Comparison of ENCODE assay signal across 8 cellular contexts in the genomic region with DNA sequence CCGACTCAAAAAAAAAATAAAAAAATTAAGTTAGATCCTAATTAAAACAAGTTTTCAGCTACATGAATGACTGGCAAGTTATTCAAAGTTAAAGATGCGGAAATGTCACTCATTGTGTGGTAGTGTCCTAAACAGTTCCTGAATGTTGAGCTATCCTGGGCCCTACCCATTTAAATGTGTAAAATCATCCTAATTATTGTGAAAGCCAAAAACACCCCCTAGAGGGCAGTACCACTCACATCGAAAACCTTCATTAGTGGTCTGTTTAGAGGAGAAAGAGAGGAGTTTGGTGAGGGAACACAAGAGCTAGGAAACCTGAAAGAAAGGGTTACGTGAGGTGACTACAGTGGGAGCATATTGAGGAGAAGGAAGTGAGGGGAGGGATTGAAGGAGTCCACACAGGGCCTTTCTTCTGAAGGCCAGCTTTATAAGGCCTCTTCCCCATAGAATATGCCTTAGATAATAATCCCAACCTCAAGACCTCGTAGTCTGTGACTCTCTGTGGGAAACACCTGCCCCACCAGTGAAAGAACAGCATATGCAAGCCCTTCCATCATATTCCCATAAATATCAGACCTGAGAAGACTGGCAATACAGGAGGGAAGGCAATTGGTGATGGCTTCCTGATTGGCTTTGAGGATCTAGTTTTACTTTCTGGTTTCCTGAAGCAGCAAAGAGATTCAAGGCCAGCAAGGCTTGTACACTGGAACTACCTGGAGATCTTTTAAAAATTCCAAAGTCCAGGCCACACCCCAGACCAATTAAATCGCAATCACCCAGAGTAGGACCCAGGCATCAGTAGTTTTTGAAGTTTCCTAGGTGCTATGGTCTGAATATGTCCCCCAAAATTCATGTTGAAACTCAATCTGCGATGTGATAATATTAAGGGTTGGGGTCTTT. TPM values are rescaled to one million over a fixed set of nuclear protein-coding genes. Genes with fewer than 3 reads are reported as not detected.
DNase-seq lines count a peak whose midpoint lies in the region; ATAC-seq, FAIRE-seq and TF ChIP-seq lines count a peak whose summit lies in the region.

No MANE protein-coding gene starts in this region.

- H3K4me1 Mint-ChIP-seq in activated naive CD8-positive, alpha-beta T cell treated with anti-CD3 and anti-CD28 coated beads, Interleukin-2, amount 10 ng/mL, durations not matched to agents 7 days and 5 days, result peaks cover 30% of the 10 kb centered on the region
- H3K4me1 Mint-ChIP-seq in immature natural killer cell, result peaks cover 32 to 45% of the 10 kb centered on the region in 2 donors
- H3K4me1 Mint-ChIP-seq in stimulated activated effector memory CD8-positive, alpha-beta T cell treated with anti-CD3 and anti-CD28 coated beads, Interleukin-12 subunit alpha, Interleukin-12 subunit beta, amount 100 ng/mL, for 72 hours, result peaks cover 18% of the 10 kb centered on the region

- DNase-seq in Ammon's horn (ENCODE audit: low spot score) (peak; percentile 66), GM12891 (ENCODE audit: insufficient read length, low spot score) (no peak), NOMO-1 treated with dmso at 0.1 percent for 144 hours (lab: John Stamatoyannopoulos, UW; ENCODE audit: unreplicated experiment) (peak; percentile 69), immature natural killer cell (peak; percentile 40 to 52 (median 47))
- no peak for DNase-seq in activated naive CD8-positive, alpha-beta T cell treated with anti-CD3 and anti-CD28 coated beads, Interleukin-2, amount 10 ng/mL, durations not matched to agents 7 days and 5 days
- peak in 1 of 2 donors; percentile 61 for DNase-seq in stimulated activated effector memory CD8-positive, alpha-beta T cell treated with anti-CD3 and anti-CD28 coated beads, Interleukin-12 subunit alpha, Interleukin-12 subunit beta, amount 100 ng/mL, for 72 hours (ENCODE audit: low spot score in 2 of 2)

- POLR2A ChIA-PET in activated naive CD8-positive, alpha-beta T cell treated with anti-CD3 and anti-CD28 coated beads, Interleukin-2, amount 10 ng/mL, durations not matched to agents 7 days and 5 days (lab: Charles Lee), result interaction anchor here (0.7 to 3.8 kb wide), 11 partner anchors 10 to 74 kb away, joined by 3 to 31 read pairs (median 4); a partner anchor contains a TSS

- H3K9me3 Mint-ChIP-seq in activated naive CD8-positive, alpha-beta T cell treated with anti-CD3 and anti-CD28 coated beads, Interleukin-2, amount 10 ng/mL, durations not matched to agents 7 days and 5 days, result no peaks in the 10 kb centered on the region
- no peaks in the 10 kb centered on the region for H3K9me3 Mint-ChIP-seq in immature natural killer cell
- no peaks in the 10 kb centered on the region for H3K9me3 Mint-ChIP-seq in stimulated activated effector memory CD8-positive, alpha-beta T cell treated with anti-CD3 and anti-CD28 coated beads, Interleukin-12 subunit alpha, Interleukin-12 subunit beta, amount 100 ng/mL, for 72 hours

- peaks cover 4% of the 10 kb centered on the region for H3K36me3 Mint-ChIP-seq in activated naive CD8-positive, alpha-beta T cell treated with anti-CD3 and anti-CD28 coated beads, Interleukin-2, amount 10 ng/mL, durations not matched to agents 7 days and 5 days
- no peaks in the 10 kb centered on the region for H3K36me3 Mint-ChIP-seq in immature natural killer cell
- H3K36me3 Mint-ChIP-seq in stimulated activated effector memory CD8-positive, alpha-beta T cell treated with anti-CD3 and anti-CD28 coated beads, Interleukin-12 subunit alpha, Interleukin-12 subunit beta, amount 100 ng/mL, for 72 hours, result peaks cover 9% of the 10 kb centered on the region

- peak; percentile 29 for ATAC-seq in HG03521 (IDR thresholded peaks at IDR 0.05; ENCODE audit: unreplicated experiment)
- peak; percentile 40 for ATAC-seq in activated naive CD8-positive, alpha-beta T cell treated with anti-CD3 and anti-CD28 coated beads, Interleukin-2, amount 10 ng/mL, durations not matched to agents 7 days and 5 days (ENCODE audit: low read depth)
- ATAC-seq in stimulated activated effector memory CD8-positive, alpha-beta T cell treated with anti-CD3 and anti-CD28 coated beads, Interleukin-12 subunit alpha, Interleukin-12 subunit beta, amount 100 ng/mL, for 72 hours, result peak; percentile 45
- no peak for ATAC-seq in HG03439 (IDR thresholded peaks at IDR 0.05; ENCODE audit: unreplicated experiment)

- FAIRE-seq in GM12891 (lab: Jason Lieb, UNC), result peak; percentile 75

- peak overlapping the region; percentile 87 for H3K27ac Mint-ChIP-seq in activated naive CD8-positive, alpha-beta T cell treated with anti-CD3 and anti-CD28 coated beads, Interleukin-2, amount 10 ng/mL, durations not matched to agents 7 days and 5 days
- peak overlapping the region in 5 of 6 donors; percentile 7 to 78 (median 22) for H3K27ac Mint-ChIP-seq in immature natural killer cell
- H3K27ac Mint-ChIP-seq in stimulated activated effector memory CD8-positive, alpha-beta T cell treated with anti-CD3 and anti-CD28 coated beads, Interleukin-12 subunit alpha, Interleukin-12 subunit beta, amount 100 ng/mL, for 72 hours, result peak overlapping the region; percentile 26

- H3K27me3 Mint-ChIP-seq in activated naive CD8-positive, alpha-beta T cell treated with anti-CD3 and anti-CD28 coated beads, Interleukin-2, amount 10 ng/mL, durations not matched to agents 7 days and 5 days, result no peaks in the 10 kb centered on the region
- peaks cover 1 to 4% (median 2%) of the 10 kb centered on the region in 3 donors for H3K27me3 Mint-ChIP-seq in immature natural killer cell (ENCODE audit: low read depth in 3 of 3)

- TF ChIP-seq POLR2A in GM12891 (IDR thresholded peaks at IDR 0.05; ENCODE audit: low read depth, low read length), result no peak

- peak overlapping the region; percentile 51 for H3K4me3 Mint-ChIP-seq in activated naive CD8-positive, alpha-beta T cell treated with anti-CD3 and anti-CD28 coated beads, Interleukin-2, amount 10 ng/mL, durations not matched to agents 7 days and 5 days
- peak overlapping the region in 2 of 5 donors; percentile 0 to 5 for H3K4me3 Mint-ChIP-seq in immature natural killer cell
- H3K4me3 Mint-ChIP-seq in stimulated activated effector memory CD8-positive, alpha-beta T cell treated with anti-CD3 and anti-CD28 coated beads, Interleukin-12 subunit alpha, Interleukin-12 subunit beta, amount 100 ng/mL, for 72 hours, result no peak overlapping the region

TF ChIP-seq in GM12891, 5 proteins besides CTCF, POLR2A, EP300 and RAD21:
- TF ChIP-seq POU2F2 (IDR thresholded peaks at IDR 0.05; ENCODE audit: low read depth, low read length) (no peak), TAF1 (IDR thresholded peaks at IDR 0.05; ENCODE audit: low read depth, low read length) (no peak), SPI1 (IDR thresholded peaks at IDR 0.05; ENCODE audit: low read depth, low read length) (no peak), PAX5 (IDR thresholded peaks at IDR 0.05; ENCODE audit: insufficient read depth, low read length, severe bottlenecking) (no peak), POLR2AphosphoS5 (IDR thresholded peaks at IDR 0.05; ENCODE audit: low read depth, low read length) (no peak)

RNA-seq across cellular contexts. Expression of a gene that starts 2.7 kb away (rescaled TPM):
- 9.8 TPM for polyA plus RNA-seq in GM12891 (2012; ENCODE audit: low read depth, missing spikeins)
- 10 to 100 TPM; 57.9 to 68.3 TPM for total RNA-seq in activated naive CD8-positive, alpha-beta T cell treated with anti-CD3 and anti-CD28 coated beads, Interleukin-2, amount 10 ng/mL, durations not matched to agents 7 days and 5 days
- 1 to 10 TPM in 2 of 3 donors, not detected in 1; 4.2 to 8.1 TPM for polyA plus RNA-seq in immature natural killer cell

RNA-seq across cellular contexts. Expression of a gene that starts 20.0 kb away (rescaled TPM):
- polyA plus RNA-seq in GM12891 (2012; ENCODE audit: low read depth, missing spikeins), result 0.09 TPM
- total RNA-seq in activated naive CD8-positive, alpha-beta T cell treated with anti-CD3 and anti-CD28 coated beads, Interleukin-2, amount 10 ng/mL, durations not matched to agents 7 days and 5 days, result 1 to 10 TPM; 3.4 to 3.6 TPM
- under 1 TPM in 1 of 3 donors, not detected in 2; 0.21 TPM for polyA plus RNA-seq in immature natural killer cell

RNA-seq across cellular contexts. Expression of a gene that starts 38.6 kb away (rescaled TPM):
- polyA plus RNA-seq in GM12891 (2012; ENCODE audit: low read depth, missing spikeins), result 30.6 TPM
- 10 to 100 TPM; 63.5 to 65.3 TPM for total RNA-seq in activated naive CD8-positive, alpha-beta T cell treated with anti-CD3 and anti-CD28 coated beads, Interleukin-2, amount 10 ng/mL, durations not matched to agents 7 days and 5 days
- polyA plus RNA-seq in immature natural killer cell, result 10 to 100 TPM; 40.2 to 49.4 (median 45.5) TPM

RNA-seq across cellular contexts. Expression of a gene that starts 39.1 kb away (rescaled TPM):
- polyA plus RNA-seq in GM12891 (2012; ENCODE audit: low read depth, missing spikeins), result 248 TPM
- total RNA-seq in activated naive CD8-positive, alpha-beta T cell treated with anti-CD3 and anti-CD28 coated beads, Interleukin-2, amount 10 ng/mL, durations not matched to agents 7 days and 5 days, result 100 to 1,000 TPM; 118 to 123 TPM
- 10 to 100 TPM; 85.6 to 95.6 (median 93.3) TPM for polyA plus RNA-seq in immature natural killer cell

RNA-seq across cellular contexts. Expression of a gene that starts 45.3 kb away (rescaled TPM):
- 25.7 TPM for polyA plus RNA-seq in GM12891 (2012; ENCODE audit: low read depth, missing spikeins)
- 10 to 100 TPM; 42.4 to 45.8 TPM for total RNA-seq in activated naive CD8-positive, alpha-beta T cell treated with anti-CD3 and anti-CD28 coated beads, Interleukin-2, amount 10 ng/mL, durations not matched to agents 7 days and 5 days
- polyA plus RNA-seq in immature natural killer cell, result 10 to 100 TPM; 17.7 to 29.2 (median 26.2) TPM

Comparison
In these comparisons a context has a peak if more than half of its experiments do, and no peak if none do; other contexts are left out.
1. DNase-seq: peak in Ammon's horn (single experiment), NOMO-1 treated with dmso at 0.1 percent for 144 hours (single experiment) and immature natural killer cell (3 of 3); none in GM12891 (single experiment) and activated naive CD8-positive, alpha-beta T cell treated with anti-CD3 and anti-CD28 coated beads, Interleukin-2, amount 10 ng/mL, durations not matched to agents 7 days and 5 days (single experiment).
2. H3K27ac Mint-ChIP-seq: peak in every context shown above with its lines; median percentile 87 in activated naive CD8-positive, alpha-beta T cell treated with anti-CD3 and anti-CD28 coated beads, Interleukin-2, amount 10 ng/mL, durations not matched to agents 7 days and 5 days; 26 in stimulated activated effector memory CD8-positive, alpha-beta T cell treated with anti-CD3 and anti-CD28 coated beads, Interleukin-12 subunit alpha, Interleukin-12 subunit beta, amount 100 ng/mL, for 72 hours; 22 in immature natural killer cell.